Comparison of ENCODE assay signal across 34 cellular contexts in genomic region chr9:60546406-60546805, GRCh38.
"Had no signal": no experiment of that assay in that cellular context is flagged by ENCODE, and none has a peak within 500 bp of the region (broad histone marks: within the 10 kb centered on the region; RNA-seq: fewer than 3 reads in every experiment).

No MANE protein-coding gene starts in this region.

- ATAC-seq: activated naive CD8-positive, alpha-beta T cell treated with anti-CD3 and anti-CD28 coated beads, Interleukin-2, amount 50 U/mL, for 24 hours; activated T-cell treated with anti-CD3 and anti-CD28 coated beads, Interleukin-2, amount 50 U/mL, for 4 hours had no signal

- H3K27me3 ChIP-seq: brain microvascular endothelial cell, Peyer's patch, SJSA1 had no signal

- DNase-seq: activated B cell treated with CpG ODN at 0.5 μM for 24 hours; activated CD4-positive, alpha-beta memory T cell treated with anti-CD3 and anti-CD28 coated beads for 36 hours; activated CD4-positive, alpha-beta T cell treated with anti-CD3 and anti-CD28 coated beads for 4 hours; activated CD4-positive, alpha-beta T cell treated with anti-CD3 and anti-CD28 coated beads, Interleukin-2, amount 50 U/mL, for 1 hour; activated CD4-positive, CD25-positive, alpha-beta regulatory T cell treated with anti-CD3 and anti-CD28 coated beads, Interleukin-2, amount 50 U/mL, for 72 hours; activated CD8-positive, alpha-beta memory T cell treated with anti-CD3 and anti-CD28 coated beads, Interleukin-2, amount 50 U/mL, for 4 hours; activated effector memory CD4-positive, alpha-beta T cell treated with Interleukin-2 at 50 U/mL for 16 hours; activated naive CD4-positive, alpha-beta T cell treated with anti-CD3 and anti-CD28 coated beads, Interleukin-2, amount 10 ng/mL, durations not matched to agents 7 days and 5 days; activated naive CD8-positive, alpha-beta T cell treated with anti-CD3 and anti-CD28 coated beads, Interleukin-2, amount 50 U/mL, for 24 hours; activated T-cell treated with anti-CD3 and anti-CD28 coated beads for 4 hours; activated T-cell treated with anti-CD3 and anti-CD28 coated beads, Interleukin-2, amount 50 U/mL, for 4 hours; anterior cingulate cortex; brain microvascular endothelial cell; central memory CD4-positive, alpha-beta T cell; MM.1S; NCI-H1092 treated with DMSO at 0.1 percent for 48 hours; NCI-H1417; NCI-H146; NCI-H187 treated with DMSO at 0.1 percent for 48 hours; NCI-H2081; NCI-H226; NCI-H446 treated with DMSO at 0.1 percent for 48 hours; NCI-H524; NCI-H69; RPMI8226; SHP77 treated with DMSO at 0.1 percent for 48 hours; SW 1271; T-helper 1 cell; T-helper 2 cell; T-helper 9 cell had no signal

- H3K9me3 ChIP-seq: SJSA1 had no signal

- H3K4me3 ChIP-seq: Peyer's patch, SJSA1 had no signal

- H3K9ac ChIP-seq: KMS-11 had no signal

- H3K27ac ChIP-seq: brain microvascular endothelial cell, KMS-11, Peyer's patch, SJSA1, VCaP had no signal

- H3K36me3 ChIP-seq: brain microvascular endothelial cell, Peyer's patch, SJSA1 had no signal

- H3K4me1 ChIP-seq: Peyer's patch, SJSA1 had no signal

- H3K4me2 ChIP-seq: KMS-11 had no signal
